1 cellular context compared by ENCODE assay signal in genomic region chr7:150524018-150524417, GRCh38.
TF ChIP-seq lines count a peak whose summit lies in the region.

No MANE protein-coding gene starts in this region.

TF ChIP-seq in K562, 482 proteins besides CTCF, POLR2A, EP300 and RAD21:
- TF ChIP-seq ZFP91 (CRISPR knock-in tag; IDR thresholded peaks at IDR 0.05) (no peak), ZNF445 (CRISPR knock-in tag; IDR thresholded peaks at IDR 0.05; ENCODE audit: low read depth) (no peak), ZNF668 (CRISPR knock-in tag; IDR thresholded peaks at IDR 0.05) (no peak), ZNF274 (IDR thresholded peaks at IDR 0.05; ENCODE audit: borderline replicate concordance, low read depth, low read length) (no peak), PHTF2 (CRISPR knock-in tag; IDR thresholded peaks at IDR 0.05) (no peak), EZH2 (IDR thresholded peaks at IDR 0.05; ENCODE audit: borderline replicate concordance, low read depth, low read length) (no peak), EHMT2 (IDR thresholded peaks at IDR 0.05) (no peak), MTF1 (CRISPR knock-in tag; IDR thresholded peaks at IDR 0.05; ENCODE audit: borderline replicate concordance) (no peak), MCM5 (IDR thresholded peaks at IDR 0.05; ENCODE audit: low read depth) (no peak), NUFIP1 (IDR thresholded peaks at IDR 0.05; ENCODE audit: partially characterized antibody) (no peak), NR4A1 (CRISPR knock-in tag; IDR thresholded peaks at IDR 0.05) (no peak), NR4A1 (tag; IDR thresholded peaks at IDR 0.05) (no peak), CHD2 (IDR thresholded peaks at IDR 0.05; ENCODE audit: low read depth, low read length) (no peak), XRCC4 (IDR thresholded peaks at IDR 0.05; ENCODE audit: extremely low read depth, insufficient read depth, insufficient read length) (no peak), CHD4 (IDR thresholded peaks at IDR 0.05; ENCODE audit: insufficient read depth, insufficient replicate concordance, low read depth, low read length, poor library complexity, severe bottlenecking) (no peak), ZNF583 (CRISPR knock-in tag; IDR thresholded peaks at IDR 0.05) (no peak), ZSCAN32 (CRISPR knock-in tag; IDR thresholded peaks at IDR 0.05) (no peak)
